28 cellular contexts compared by ENCODE assay signal in the genomic region with DNA sequence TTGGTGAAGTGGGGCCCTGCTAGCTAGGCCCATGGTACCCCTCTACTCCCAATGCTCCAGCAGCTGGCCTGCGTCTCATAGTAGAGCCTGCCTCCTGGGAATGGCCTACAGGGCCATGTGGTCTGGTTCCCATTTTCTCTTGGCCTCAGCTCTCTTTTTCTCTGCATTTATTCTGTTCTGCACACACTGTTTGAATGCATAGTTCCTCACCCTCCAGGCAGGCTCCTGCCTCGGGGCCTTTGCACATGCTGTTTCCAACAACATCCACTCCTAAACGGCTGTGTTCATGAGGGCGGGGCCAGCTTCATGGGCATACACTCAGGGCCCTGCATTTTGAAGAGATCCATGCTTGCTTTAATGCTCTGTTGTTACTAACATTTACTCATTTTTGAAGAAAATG.
"Had no signal": no experiment of that assay in that cellular context is flagged by ENCODE, and none has a peak within 500 bp of the region (broad histone marks: within the 10 kb centered on the region; RNA-seq: fewer than 3 reads in every experiment).

No MANE protein-coding gene starts in this region.

- ATAC-seq: naive thymus-derived CD8-positive, alpha-beta T cell; psoas muscle; right cardiac atrium; right lobe of liver; stimulated activated memory B cell treated with anti-CD40 and anti-IgM and Interleukin-4, amounts not matched to agents 10 μg/mL and 1 μg/mL and 100 μg/mL, for 72 hours; stimulated activated naive CD8-positive, alpha-beta T cell treated with anti-CD3 and anti-CD28 coated beads, Interleukin-15, amount 100 ng/mL, for 72 hours; stimulated activated naive CD8-positive, alpha-beta T cell treated with anti-CD3 and anti-CD28 coated beads, Interleukin-15, Interleukin-2, amounts not matched to agents 100 U/mL and 50 U/mL, for 24 hours; upper lobe of right lung had no signal

- H3K4me3 ChIP-seq: neural progenitor cell, ovary, psoas muscle, right lobe of liver, sigmoid colon, suprapubic skin, testis, tibial artery, transverse colon, upper lobe of right lung, uterus had no signal

- DNase-seq: naive thymus-derived CD8-positive, alpha-beta T cell; nephron progenitor cell; occipital lobe; posterior cingulate gyrus; psoas muscle; right cardiac atrium; right lobe of liver; sigmoid colon; small intestine; stimulated activated CD4-positive, alpha-beta T cell treated with anti-CD3 and anti-CD28 coated beads, Interleukin-12 subunit alpha, Interleukin-12 subunit beta, amount 100 ng/mL, for 4 hours; stimulated activated CD4-positive, alpha-beta T cell treated with anti-CD3 and anti-CD28 coated beads, Interleukin-1b, Interleukin-23, amount 100 ng/mL, for 48 hours; stimulated activated CD4-positive, alpha-beta T cell treated with anti-CD3 and anti-CD28 coated beads, Interleukin-4, amount 100 ng/mL, for 1 hour; stimulated activated CD4-positive, alpha-beta T cell treated with anti-CD3 and anti-CD28 coated beads, Interleukin-4, amount 100 ng/mL, for 4 hours; stimulated activated CD8-positive, alpha-beta memory T cell treated with anti-CD3 and anti-CD28 coated beads, Interleukin-4, amount 100 ng/mL, for 48 hours; stimulated activated naive CD4-positive, alpha-beta T cell; stimulated activated naive CD8-positive, alpha-beta T cell treated with anti-CD3 and anti-CD28 coated beads, Interleukin-15, amount 100 ng/mL, for 72 hours; stimulated activated naive CD8-positive, alpha-beta T cell treated with anti-CD3 and anti-CD28 coated beads, Interleukin-15, Interleukin-2, amounts not matched to agents 100 U/mL and 50 U/mL, for 24 hours; substantia nigra; testis; transverse colon; upper lobe of right lung; uterus had no signal

- H3K36me3 ChIP-seq: neural progenitor cell, ovary, right lobe of liver, sigmoid colon, suprapubic skin, tibial artery, transverse colon, upper lobe of right lung, uterus had no signal

- H3K27ac ChIP-seq: neural progenitor cell, ovary, parathyroid adenoma, psoas muscle, right lobe of liver, sigmoid colon, suprapubic skin, testis, tibial artery, transverse colon, upper lobe of right lung, uterus had no signal

- H3K9me3 ChIP-seq: ovary, psoas muscle, right lobe of liver, sigmoid colon, suprapubic skin, testis, tibial artery, transverse colon, upper lobe of right lung, uterus had no signal

- H3K27me3 ChIP-seq: neural progenitor cell, ovary, right lobe of liver, suprapubic skin, testis, tibial artery, transverse colon, upper lobe of right lung, uterus had no signal

- H3K4me1 ChIP-seq: neural progenitor cell, parathyroid adenoma, psoas muscle, right lobe of liver, sigmoid colon, suprapubic skin, testis, tibial artery, transverse colon, upper lobe of right lung, uterus had no signal
